In genomic region chr1:232899839-232900238, GRCh38 we compare ENCODE assay signal across 23 cellular contexts.
"Had no signal": no experiment of that assay in that cellular context is flagged by ENCODE, and none has a peak within 500 bp of the region (broad histone marks: within the 10 kb centered on the region; RNA-seq: fewer than 3 reads in every experiment).

No MANE protein-coding gene starts in this region.

- ATAC-seq: activated T-helper 17 cell treated with anti-CD3 and anti-CD28 coated beads, Interleukin-2, amount 50 U/mL, for 72 hours had no signal

- H3K27ac Mint-ChIP-seq: activated B cell treated with CpG ODN at 0.5 μM for 24 hours; activated CD4-positive, alpha-beta T cell treated with anti-CD3 and anti-CD28 coated beads, Interleukin-2, amount 10 ng/mL, durations not matched to agents 24 days and 14 days; activated naive CD4-positive, alpha-beta T cell treated with anti-CD3 and anti-CD28 coated beads for 36 hours; activated naive CD8-positive, alpha-beta T cell; activated T-helper 17 cell treated with anti-CD3 and anti-CD28 coated beads, Interleukin-2, amount 50 U/mL, for 72 hours; brain; IgD-negative memory B cell; T-helper 1 cell treated with Interleukin-12 subunit alpha and Interleukin-12 subunit beta and Interleukin-4 antibody, amounts not matched to agents 30 μg/mL and 1 μg/mL, for 36 hours had no signal

- DNase-seq: activated B cell treated with CpG ODN at 0.5 μM for 24 hours; activated CD4-positive, alpha-beta T cell treated with anti-CD3 and anti-CD28 coated beads for 1 hour; activated CD4-positive, alpha-beta T cell treated with anti-CD3 and anti-CD28 coated beads, Interleukin-2, amount 10 ng/mL, durations not matched to agents 24 days and 14 days; activated CD4-positive, alpha-beta T cell treated with anti-CD3 and anti-CD28 coated beads, Interleukin-2, amount 50 U/mL, for 48 hours; activated gamma-delta T cell; activated naive CD4-positive, alpha-beta T cell treated with anti-CD3 and anti-CD28 coated beads for 36 hours; activated T-cell treated with anti-CD3 and anti-CD28 coated beads for 4 hours; activated T-cell treated with anti-CD3 and anti-CD28 coated beads, Interleukin-2, amount 50 U/mL, for 48 hours; amygdala; Kasumi-1; NCI-H1092; NCI-H1417; NCI-H1930; NCI-H526 treated with DMSO at 0.1 percent for 48 hours; NCI-H82; Peyer's patch; SHP77 treated with DMSO at 0.1 percent for 48 hours had no signal

- H3K36me3 ChIP-seq: Peyer's patch had no signal

- H3K9me3 ChIP-seq: Peyer's patch had no signal

- H3K27me3 ChIP-seq: Peyer's patch had no signal

- H3K9me3 Mint-ChIP-seq: activated B cell treated with CpG ODN at 0.5 μM for 24 hours; activated T-helper 17 cell treated with anti-CD3 and anti-CD28 coated beads, Interleukin-2, amount 50 U/mL, for 72 hours; central memory CD8-positive, alpha-beta T cell; IgD-negative memory B cell had no signal

- H3K4me3 Mint-ChIP-seq: activated B cell treated with CpG ODN at 0.5 μM for 24 hours; activated CD4-positive, alpha-beta T cell treated with anti-CD3 and anti-CD28 coated beads, Interleukin-2, amount 10 ng/mL, durations not matched to agents 24 days and 14 days; activated naive CD4-positive, alpha-beta T cell treated with anti-CD3 and anti-CD28 coated beads for 36 hours; activated naive CD8-positive, alpha-beta T cell; activated T-helper 17 cell treated with anti-CD3 and anti-CD28 coated beads, Interleukin-2, amount 50 U/mL, for 72 hours; brain; central memory CD8-positive, alpha-beta T cell; IgD-negative memory B cell; T-helper 1 cell treated with Interleukin-12 subunit alpha and Interleukin-12 subunit beta and Interleukin-4 antibody, amounts not matched to agents 30 μg/mL and 1 μg/mL, for 36 hours had no signal

- H3K27me3 Mint-ChIP-seq: activated B cell treated with CpG ODN at 0.5 μM for 24 hours; activated CD4-positive, alpha-beta T cell treated with anti-CD3 and anti-CD28 coated beads, Interleukin-2, amount 10 ng/mL, durations not matched to agents 24 days and 14 days; activated naive CD8-positive, alpha-beta T cell; activated T-helper 17 cell treated with anti-CD3 and anti-CD28 coated beads, Interleukin-2, amount 50 U/mL, for 72 hours; central memory CD8-positive, alpha-beta T cell had no signal

- H3K4me1 Mint-ChIP-seq: activated B cell treated with CpG ODN at 0.5 μM for 24 hours; central memory CD8-positive, alpha-beta T cell; IgD-negative memory B cell had no signal

- H3K36me3 Mint-ChIP-seq: activated naive CD8-positive, alpha-beta T cell; brain; IgD-negative memory B cell had no signal

- H3K4me3 ChIP-seq: Peyer's patch had no signal
